ENCODE assay signal across 8 cellular contexts in genomic region chr7:36258510-36259259, GRCh38.
DNase-seq lines count a peak whose midpoint lies in the region; ATAC-seq and TF ChIP-seq lines count a peak whose summit lies in the region.
"Not testable (repeated sequence)": the region's sequence is repeated elsewhere in the genome, so short reads cannot be mapped to it uniquely, and the experiment has no call there.

No MANE protein-coding gene starts in this region.

- peak overlapping the region in 56 of 59 donors; percentile 2 to 92 (median 82) for H3K27ac ChIP-seq in dorsolateral prefrontal cortex

- H3K4me3 ChIP-seq in dorsolateral prefrontal cortex, result peak overlapping the region in 40 of 59 donors; percentile 4 to 53 (median 31)

- intact Hi-C loops in dorsolateral prefrontal cortex (cut with DNase I); left ventricle myocardium superior (cut with micrococcal nuclease): not testable (repeated sequence)

- not testable (repeated sequence) for ATAC-seq in left ventricle myocardium superior

- not testable (repeated sequence) for H3K27me3 ChIP-seq in dorsolateral prefrontal cortex

- not testable (repeated sequence) for TF ChIP-seq CTCF in dorsolateral prefrontal cortex (IDR thresholded peaks at IDR 0.05 in 54 of 56, conservative IDR thresholded peaks at IDR 0.05 in 2 of 56; ENCODE audit: low read depth in 1 of 56, partially characterized antibody in 56 of 56)

- peak; percentile 68 for DNase-seq in DMS53 treated with DMSO at 0.1 percent for 48 hours (lab: John Stamatoyannopoulos, UW; ENCODE audit: unreplicated experiment)
- peak; percentile 89 for DNase-seq in M059J (ENCODE audit: low read depth)
- DNase-seq in NCI-H460 (ENCODE audit: extremely low read depth, low read depth), result peak; percentile 45
- DNase-seq in SW480 (ENCODE audit: low spot score), result peak; percentile 86
- peak in 9 of 10 donors; percentile 45 to 73 (median 66) for DNase-seq in dorsolateral prefrontal cortex
- DNase-seq in left ventricle myocardium superior, result peak; percentile 46
- peak; percentile 93 for DNase-seq in mucosa of gallbladder (ENCODE audit: low spot score)
- peak; percentile 79 for DNase-seq in superior temporal gyrus (ENCODE audit: extremely low spot score)
